Comparison of ENCODE assay signal across 1 cellular context in genomic region chr17:16470302-16470701, GRCh38.
TF ChIP-seq lines count a peak whose summit lies in the region.

No MANE protein-coding gene starts in this region.

TF ChIP-seq in WTC11, 78 proteins besides CTCF, POLR2A, EP300 and RAD21 (continued from another document):
- no peak for TF ChIP-seq STAT6 (CRISPR knock-in tag; conservative IDR thresholded peaks at IDR 0.05; ENCODE audit: low read depth)
- no peak for TF ChIP-seq FOXP4 (CRISPR knock-in tag; IDR thresholded peaks at IDR 0.05)
- no peak for TF ChIP-seq TEAD4 (CRISPR knock-in tag; IDR thresholded peaks at IDR 0.05)
- no peak for TF ChIP-seq GTF2I (CRISPR knock-in tag; conservative IDR thresholded peaks at IDR 0.05)
- no peak for TF ChIP-seq ZNF423 (CRISPR knock-in tag; IDR thresholded peaks at IDR 0.05)
- no peak for TF ChIP-seq MXD4 (CRISPR knock-in tag; IDR thresholded peaks at IDR 0.05; ENCODE audit: borderline replicate concordance)
- TF ChIP-seq CREM (CRISPR knock-in tag; IDR thresholded peaks at IDR 0.05), result no peak
- no peak for TF ChIP-seq ATF6 (CRISPR knock-in tag; IDR thresholded peaks at IDR 0.05)
- no peak for TF ChIP-seq E2F1 (CRISPR knock-in tag; IDR thresholded peaks at IDR 0.05)
TF ChIP-seq in WTC11: peak in this region for 0.
